Comparison of ENCODE assay signal across 19 cellular contexts in the genomic region with DNA sequence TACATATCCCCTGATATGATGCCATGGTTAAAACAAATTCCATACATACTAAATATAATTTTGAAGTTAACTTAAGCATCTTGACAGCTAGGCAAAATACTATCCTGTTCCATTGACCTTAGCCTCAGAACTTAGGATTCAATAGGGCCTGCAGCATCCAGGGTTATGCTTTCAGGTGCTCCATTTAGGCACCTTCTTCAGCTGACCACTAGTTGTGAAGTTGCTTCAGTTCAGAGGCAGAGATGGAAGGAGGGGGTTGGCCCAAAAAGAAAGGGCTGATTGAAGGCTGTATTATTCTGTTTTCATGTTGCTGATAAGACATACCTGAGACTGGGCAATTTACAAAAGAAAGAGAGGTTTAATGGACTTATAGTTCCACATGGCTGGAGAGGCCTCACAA. TPM values are rescaled to one million over a fixed set of nuclear protein-coding genes. Genes with fewer than 3 reads are reported as not detected.
DNase-seq lines count a peak whose midpoint lies in the region; ATAC-seq, FAIRE-seq and TF ChIP-seq lines count a peak whose summit lies in the region.
"Had no signal": no experiment of that assay in that cellular context is flagged by ENCODE, and none has a peak within 500 bp of the region (broad histone marks: within the 10 kb centered on the region; RNA-seq: fewer than 3 reads in every experiment).

No MANE protein-coding gene starts in this region.

- H3K9ac ChIP-seq in HepG2 (ENCODE audit: insufficient read depth, low read depth, low read length) (no peak overlapping the region), HCT116 (ENCODE audit: low read length) (no peak overlapping the region)
- H3K9ac ChIP-seq: BLaER1 had no signal

- BruUV-seq in HepG2 (replicated peaks; lab: Mats Ljungman, UMichigan): no TSS peak
- BruUV-seq in HCT116 (replicated peaks; lab: Mats Ljungman, UMichigan): no TSS peak

- DNase-seq in HepG2 (ENCODE audit: low spot score): no peak
- no peak for DNase-seq in right lobe of liver
- DNase-seq in HCT116 (ENCODE audit: low read depth, low spot score): no peak
- DNase-seq in fibroblast of the aortic adventitia (ENCODE audit: low read depth): no peak
- DNase-seq in SK-N-DZ (ENCODE audit: low spot score): no peak
- DNase-seq: 8988T; CD4-positive, alpha-beta memory T cell; DMS153; DND-41; EL; IMR-90 had no signal

- peaks cover 0 to 15% of the 10 kb centered on the region in 2 experiments; a peak in 1 of 5 replicates for H3K27me3 ChIP-seq in HepG2 (ENCODE audit: control insufficient read depth in 1 of 2, insufficient read depth in 2 of 2, low read length in 2 of 2)
- H3K27me3 ChIP-seq in right lobe of liver: no peaks in the 10 kb centered on the region
- peaks cover 3% of the 10 kb centered on the region; the same call in 1 of the 2 replicates for H3K27me3 ChIP-seq in HCT116 (ENCODE audit: insufficient read depth, low read length)
- H3K27me3 ChIP-seq: BLaER1 had no signal

- no peak overlapping the region for H3K4me3 ChIP-seq in HepG2 (replicated peaks in 1 of 3; ENCODE audit: insufficient read depth in 1 of 3, low read depth in 2 of 3, low read length in 3 of 3)
- no peak overlapping the region for H3K4me3 ChIP-seq in right lobe of liver
- no peak overlapping the region for H3K4me3 ChIP-seq in HCT116 (replicated peaks in 1 of 2; ENCODE audit: low read depth in 1 of 2, low read length in 2 of 2)
- no peak overlapping the region for H3K4me3 ChIP-seq in fibroblast of the aortic adventitia (ENCODE audit: low read depth, low read length)
- H3K4me3 ChIP-seq: BLaER1, GM12878, HAP-1, K562 had no signal

- ATAC-seq in HepG2: peak; percentile 59; the same call in 2 of the 3 replicates
- ATAC-seq in right lobe of liver: no peak
- ATAC-seq in HCT116: peak; percentile 49; the same call in 1 of the 2 replicates
- no peak for ATAC-seq in GM18502 (IDR thresholded peaks at IDR 0.05; ENCODE audit: poor library complexity, unreplicated experiment)
- no peak for ATAC-seq in HG02938 (IDR thresholded peaks at IDR 0.05; ENCODE audit: unreplicated experiment)
- ATAC-seq: GM12878, K562 had no signal

- H3K9me3 ChIP-seq in HepG2 (ENCODE audit: low read length) (no peaks in the 10 kb centered on the region), right lobe of liver (no peaks in the 10 kb centered on the region), HCT116 (ENCODE audit: control insufficient read depth in 1 of 2, insufficient read depth in 1 of 2, low read depth in 1 of 2, low read length in 2 of 2) (no peaks in the 10 kb centered on the region)
- H3K9me3 ChIP-seq: HAP-1 had no signal

- TF ChIP-seq EP300 in HepG2 (IDR thresholded peaks at IDR 0.05; ENCODE audit: low read depth in 2 of 2, low read length in 2 of 2) (no peak), HepG2 (CRISPR knock-in tag; IDR thresholded peaks at IDR 0.05; ENCODE audit: borderline replicate concordance) (no peak)

- FAIRE-seq in HepG2 (lab: Jason Lieb, UNC): no peak
- FAIRE-seq: GM12878, H1, K562 had no signal

- H4K20me1 ChIP-seq in HepG2 (ENCODE audit: insufficient read depth, low read length): no peaks in the 10 kb centered on the region
- no peaks in the 10 kb centered on the region for H4K20me1 ChIP-seq in HCT116 (ENCODE audit: insufficient read depth)
- H4K20me1 ChIP-seq: BLaER1 had no signal

- intact Hi-C loops in HepG2 (cut with micrococcal nuclease; ENCODE audit: unreplicated experiment): no loop called here
- intact Hi-C loops in right lobe of liver (cut with DNase I): no loop called here
- intact Hi-C loops in HCT116 (cut with micrococcal nuclease): no loop called here

- H3K4me1 ChIP-seq in HepG2 (ENCODE audit: insufficient read depth, low read length) (peaks cover 11% of the 10 kb centered on the region), right lobe of liver (no peaks in the 10 kb centered on the region), HCT116 (ENCODE audit: control insufficient read depth in 1 of 2, insufficient read depth in 2 of 2, low read length in 2 of 2) (no peaks in the 10 kb centered on the region)

- no peaks in the 10 kb centered on the region for H3K9me2 ChIP-seq in HCT116 (ENCODE audit: insufficient read depth)

- RAD21 ChIA-PET in HCT116 (lab: Charles Lee; ENCODE audit: low non-redundant PET in 1 of 2, low total read pairs in 2 of 2, uncharacterized antibody in 2 of 2, unreplicated experiment in 2 of 2): no interaction called here

- H3K79me2 ChIP-seq in HepG2 (ENCODE audit: insufficient read depth, low read length) (no peaks in the 10 kb centered on the region), HCT116 (ENCODE audit: insufficient read depth, low read length) (no peaks in the 10 kb centered on the region)

- TF ChIP-seq CTCF in HepG2 (CRISPR knock-in tag; IDR thresholded peaks at IDR 0.05) (no peak), right lobe of liver (IDR thresholded peaks at IDR 0.05) (no peak), HCT116 (IDR thresholded peaks at IDR 0.05 in 2 of 3, conservative IDR thresholded peaks at IDR 0.05 in 1 of 3; ENCODE audit: borderline replicate concordance in 1 of 3, insufficient read depth in 1 of 3, low read depth in 2 of 3, low read length in 2 of 3) (peak in 1 of 3 experiments; percentile 7; a peak in 1 of 6 replicates), fibroblast of the aortic adventitia (IDR thresholded peaks at IDR 0.05; ENCODE audit: insufficient read depth, low read length) (peak; percentile 3)

- no peak for TF ChIP-seq RAD21 in HepG2 (CRISPR knock-in tag; IDR thresholded peaks at IDR 0.05)
- no peak for TF ChIP-seq RAD21 in HCT116 (IDR thresholded peaks at IDR 0.05; ENCODE audit: low read depth)

- POLR2A ChIA-PET in HepG2 (lab: Yijun Ruan, JAX): no interaction called here
- POLR2A ChIA-PET in HCT116 (lab: Charles Lee): no interaction called here

- H3K36me3 ChIP-seq in HepG2 (replicated peaks in 1 of 2; ENCODE audit: control insufficient read depth in 1 of 2, insufficient read depth in 2 of 2, low read length in 2 of 2): no peaks in the 10 kb centered on the region
- no peaks in the 10 kb centered on the region for H3K36me3 ChIP-seq in right lobe of liver
- H3K36me3 ChIP-seq in HCT116 (ENCODE audit: control insufficient read depth in 1 of 2, insufficient read depth in 2 of 2, low read length in 2 of 2): no peaks in the 10 kb centered on the region
- H3K36me3 ChIP-seq: BLaER1, HAP-1 had no signal

- no peak overlapping the region for H2AFZ ChIP-seq in HepG2 (ENCODE audit: low read length)
- H2AFZ ChIP-seq in HCT116 (ENCODE audit: low read depth, low read length, poor library complexity, severe bottlenecking): no peak overlapping the region

- H3K27ac ChIP-seq in HepG2 (ENCODE audit: extremely low read length, insufficient read depth, low read length): no peak overlapping the region
- no peak overlapping the region for H3K27ac ChIP-seq in right lobe of liver
- no peak overlapping the region for H3K27ac ChIP-seq in HCT116 (ENCODE audit: low read depth, low read length)
- H3K27ac ChIP-seq: BLaER1, HL-60 had no signal

- CTCF ChIA-PET in HepG2 (lab: Yijun Ruan, JAX; ENCODE audit: low intra/inter-chr PET ratio, low total read pairs): no interaction called here
- CTCF ChIA-PET in HCT116 (lab: Charles Lee): no interaction called here

- in situ Hi-C loops in HepG2 (cut with HindIII; ENCODE audit: extremely low pct_ligation_motif_present, low pct_unique_long_range_greater_than_20kb): no loop called here

- H3K4me2 ChIP-seq in HepG2 (ENCODE audit: low read depth, low read length) (no peak overlapping the region), HCT116 (ENCODE audit: low read length) (no peak overlapping the region)
- H3K4me2 ChIP-seq: BLaER1 had no signal

- no peak for TF ChIP-seq POLR2A in HepG2 (IDR thresholded peaks at IDR 0.05; ENCODE audit: insufficient read depth in 1 of 2, low read depth in 2 of 2, low read length in 2 of 2)
- no peak for TF ChIP-seq POLR2A in right lobe of liver (IDR thresholded peaks at IDR 0.05)
- no peak for TF ChIP-seq POLR2A in HCT116 (IDR thresholded peaks at IDR 0.05; ENCODE audit: borderline replicate concordance, extremely low read depth, insufficient read depth, insufficient read length)

TF ChIP-seq in HCT116, 20 proteins besides CTCF, POLR2A, EP300 and RAD21 (continues in another document):
- TF ChIP-seq JUND (IDR thresholded peaks at IDR 0.05): no peak

RNA-seq across cellular contexts. Expression of a gene that starts 7.0 kb away (rescaled TPM):
- 40.5 and 48.5 TPM in 2 replicates for total RNA-seq in HepG2 (2016; rRNA removed; fragmentation: Illumina TruSeq; extraction: Trizol)
- total RNA-seq in HepG2 (2016; cell fraction: cytosol; rRNA removed; fragmentation: Illumina TruSeq; extraction: Trizol; ENCODE audit: low read depth): 18.2 and 18.5 TPM in 2 replicates
- total RNA-seq in HepG2 (2016; cell fraction: insoluble cytoplasmic fraction; rRNA removed; fragmentation: Illumina TruSeq; extraction: Trizol): 44.8 and 48.2 TPM in 2 replicates
- total RNA-seq in HepG2 (2016; cell fraction: membrane; rRNA removed; fragmentation: Illumina TruSeq; extraction: Trizol): 49.5 and 57.7 TPM in 2 replicates
- total RNA-seq in HepG2 (2016; cell fraction: nucleus; rRNA removed; fragmentation: Illumina TruSeq; extraction: Trizol): 58.0 and 67.1 TPM in 2 replicates
- polyA plus RNA-seq in HepG2 (2011; rRNA removed): 82.8 and 102 TPM in 2 replicates
- polyA plus RNA-seq in HepG2 (2011; cell fraction: cytosol; rRNA removed): 49.1 and 88.7 TPM in 2 replicates
- 69.7 and 94.1 TPM in 2 replicates for polyA plus RNA-seq in HepG2 (2011; cell fraction: nucleus; rRNA removed)
- polyA plus RNA-seq in HepG2 (2012): 38.1 and 86.3 TPM in 2 replicates
- 33.5 and 45.5 TPM in 2 replicates for polyA plus RNA-seq in HepG2 (2016; cell fraction: cytosol; fragmentation: Illumina TruSeq; extraction: Trizol; ENCODE audit: low read depth)
- 76.1 and 85.1 TPM in 2 replicates for polyA plus RNA-seq in HepG2 (2016; cell fraction: insoluble cytoplasmic fraction; fragmentation: Illumina TruSeq; extraction: Trizol; ENCODE audit: low read depth)
- 81.9 and 92.8 TPM in 2 replicates for polyA plus RNA-seq in HepG2 (2016; cell fraction: membrane; fragmentation: Illumina TruSeq; extraction: Trizol; ENCODE audit: low read depth)
- 58.3 and 64.9 TPM in 2 replicates for polyA plus RNA-seq in HepG2 (2016; cell fraction: nucleus; fragmentation: Illumina TruSeq; extraction: Trizol; ENCODE audit: insufficient read depth, low read depth)
- 2.7 and 49.0 TPM in 2 replicates for polyA minus RNA-seq in HepG2 (2011; rRNA and poly(A)+ RNA removed; ENCODE audit: low replicate concordance)
- polyA minus RNA-seq in HepG2 (2011; cell fraction: cytosol; rRNA and poly(A)+ RNA removed): 29.4 and 31.1 TPM in 2 replicates
- polyA minus RNA-seq in HepG2 (2011; cell fraction: nucleus; rRNA and poly(A)+ RNA removed): 280 and 293 TPM in 2 replicates
- 10 to 100 TPM in 1 of 6 experiments, 1 to 10 TPM in 5; 2.2 to 24.6 (median 7.7) TPM for total RNA-seq in right lobe of liver
- total RNA-seq in HCT116 (2021; ENCODE audit: unreplicated experiment): 6.0 TPM
- polyA plus RNA-seq in HCT116 (2012): 2.5 and 3.2 TPM in 2 replicates
- 42.0 and 102 TPM in 2 replicates for total RNA-seq in fibroblast of the aortic adventitia (ENCODE audit: low replicate concordance)
- 850 and 873 TPM in 2 replicates for polyA plus RNA-seq in SK-N-DZ (2014; cell fraction: cytosol; rRNA removed)
- 497 and 523 TPM in 2 replicates for polyA plus RNA-seq in SK-N-DZ (2014; cell fraction: nucleus; rRNA removed)

Comparison
In these comparisons a context has a peak if more than half of its experiments do, and no peak if none do; other contexts are left out.
1. ATAC-seq: peak in HepG2 (single experiment) and HCT116 (single experiment); none in right lobe of liver (0 of 4), GM18502 (single experiment) and HG02938 (single experiment).